In genomic region chr7:126727930-126728331, GRCh38 we compare ENCODE assay signal across 10 cellular contexts.
DNase-seq lines count a peak whose midpoint lies in the region; ATAC-seq and TF ChIP-seq lines count a peak whose summit lies in the region.
"Had no signal": no experiment of that assay in that cellular context is flagged by ENCODE, and none has a peak within 500 bp of the region (broad histone marks: within the 10 kb centered on the region; RNA-seq: fewer than 3 reads in every experiment).

No MANE protein-coding gene starts in this region.

- CTCF ChIA-PET in SK-N-SH (lab: Yijun Ruan, JAX), result interaction anchor here (1.4 kb wide), 1 partner anchor 13 kb away, joined by 4 read pairs; no protein-coding TSS in a partner anchor

- no peak for TF ChIP-seq RAD21 in SK-N-SH (IDR thresholded peaks at IDR 0.05; ENCODE audit: low read length)

- no peaks in the 10 kb centered on the region for H3K27me3 ChIP-seq in SK-N-SH (ENCODE audit: insufficient read depth)
- H3K27me3 ChIP-seq in ovary, result no peaks in the 10 kb centered on the region
- H3K27me3 ChIP-seq: vagina had no signal

- DNase-seq in Daoy (ENCODE audit: low read depth) (peak; percentile 76), SK-N-SH (no peak), glomerular visceral epithelial cell (ENCODE audit: extremely low spot score) (peak; percentile 37), ovary (no peak), GM20000 (ENCODE audit: low spot score) (no peak), HUDEP-2 (lab: John Stamatoyannopoulos, UW; ENCODE audit: unreplicated experiment in 76 of 76) (no peak)
- DNase-seq: NCI-H446 treated with DMSO at 0.1 percent for 48 hours had no signal

- H3K4me1 ChIP-seq in SK-N-SH (ENCODE audit: control insufficient read depth in 1 of 2, insufficient read depth in 2 of 2, low read depth in 1 of 2, low read length in 1 of 2), result peaks cover 0 to 7% of the 10 kb centered on the region in 2 experiments
- no peaks in the 10 kb centered on the region for H3K4me1 ChIP-seq in ovary (ENCODE audit: insufficient read depth)
- H3K4me1 ChIP-seq: vagina had no signal

- no peaks in the 10 kb centered on the region for H3K79me2 ChIP-seq in SK-N-SH (ENCODE audit: insufficient read depth)

- H2AFZ ChIP-seq in SK-N-SH (ENCODE audit: low read depth), result peak overlapping the region; percentile 63

- TF ChIP-seq EP300 in SK-N-SH (IDR thresholded peaks at IDR 0.05; ENCODE audit: borderline replicate concordance in 1 of 2, low read depth in 1 of 2, low read length in 1 of 2) (no peak; a peak in 1 of 4 replicates), ovary (IDR thresholded peaks at IDR 0.05) (no peak)

- H3K9ac ChIP-seq in SK-N-SH, result peak overlapping the region; percentile 8; the same call in 1 of the 2 replicates

- TF ChIP-seq CTCF in SK-N-SH (IDR thresholded peaks at IDR 0.05) (no peak), ovary (IDR thresholded peaks at IDR 0.05) (no peak), GM20000 (IDR thresholded peaks at IDR 0.05; ENCODE audit: extremely low read depth, missing control alignments) (no peak)

- H3K27ac ChIP-seq in SK-N-SH (ENCODE audit: low read depth in 2 of 2, low read length in 1 of 2) (peak overlapping the region in 1 of 2 experiments; percentile 62; a peak in 2 of 4 replicates), ovary (no peak overlapping the region)
- H3K27ac ChIP-seq: vagina had no signal

- intact Hi-C loops in ovary (cut with DNase I), result no loop called here

- POLR2A ChIA-PET in SK-N-SH (lab: Yijun Ruan, JAX), result no interaction called here

- no peaks in the 10 kb centered on the region for H3K9me3 ChIP-seq in SK-N-SH
- no peaks in the 10 kb centered on the region for H3K9me3 ChIP-seq in ovary
- H3K9me3 ChIP-seq: vagina had no signal

- ATAC-seq in HG03354 (IDR thresholded peaks at IDR 0.05; ENCODE audit: poor library complexity, severe bottlenecking, unreplicated experiment) (peak; percentile 74), GM18498 (IDR thresholded peaks at IDR 0.05; ENCODE audit: unreplicated experiment) (no peak)

- H3K4me3 ChIP-seq in SK-N-SH (ENCODE audit: low read depth in 2 of 2, low read length in 1 of 2), result no peak overlapping the region
- H3K4me3 ChIP-seq in ovary, result no peak overlapping the region
- H3K4me3 ChIP-seq: vagina had no signal

- no peaks in the 10 kb centered on the region for H3K9me2 ChIP-seq in SK-N-SH

- H3K36me3 ChIP-seq in SK-N-SH (replicated peaks in 1 of 2; ENCODE audit: control insufficient read depth in 1 of 2, insufficient read depth in 2 of 2, low read length in 1 of 2), result no peaks in the 10 kb centered on the region
- H3K36me3 ChIP-seq in ovary, result no peaks in the 10 kb centered on the region
- H3K36me3 ChIP-seq: vagina had no signal

- no peaks in the 10 kb centered on the region for H3F3A ChIP-seq in SK-N-SH (replicated peaks; ENCODE audit: insufficient read depth)

- no peaks in the 10 kb centered on the region for H4K20me1 ChIP-seq in SK-N-SH (ENCODE audit: insufficient read depth)

- peak overlapping the region; percentile 59; the same call in 1 of the 2 replicates for H3K4me2 ChIP-seq in SK-N-SH

- TF ChIP-seq POLR2A in ovary (IDR thresholded peaks at IDR 0.05), result no peak

- WGBS in SK-N-SH (ENCODE audit: low lambda C conversion rate), result 41% methylated on average over 5 of the region's 5 CpGs
- 68 to 80% (median 73%) methylated on average over 5 of the region's 5 CpGs for WGBS in ovary, 3 donors

TF ChIP-seq in SK-N-SH, 30 proteins besides CTCF, POLR2A, EP300 and RAD21:
- TF ChIP-seq MXI1 (IDR thresholded peaks at IDR 0.05; ENCODE audit: low read depth, low read length), result no peak
- no peak for TF ChIP-seq GABPA (IDR thresholded peaks at IDR 0.05; ENCODE audit: low read depth)
- TF ChIP-seq RXRA (IDR thresholded peaks at IDR 0.05; ENCODE audit: borderline replicate concordance, low read depth), result no peak
- TF ChIP-seq IRF3 (IDR thresholded peaks at IDR 0.05; ENCODE audit: low read depth, low read length), result no peak
- TF ChIP-seq MEF2A (IDR thresholded peaks at IDR 0.05; ENCODE audit: borderline replicate concordance, low read depth), result no peak
- TF ChIP-seq FOXM1 (IDR thresholded peaks at IDR 0.05; ENCODE audit: low read depth), result no peak
- TF ChIP-seq TCF12 (IDR thresholded peaks at IDR 0.05), result peak; percentile 26; the same call in 1 of the 2 replicates
- peak; percentile 36; the same call in 1 of the 2 replicates for TF ChIP-seq FOSL2 (IDR thresholded peaks at IDR 0.05; ENCODE audit: borderline replicate concordance, low read depth)
- TF ChIP-seq USF1 (IDR thresholded peaks at IDR 0.05; ENCODE audit: borderline replicate concordance, low read depth), result no peak
- TF ChIP-seq PBX3 (IDR thresholded peaks at IDR 0.05), result peak; percentile 91
- TF ChIP-seq SMC3 (IDR thresholded peaks at IDR 0.05; ENCODE audit: low read depth, low read length), result no peak
- TF ChIP-seq JUND (IDR thresholded peaks at IDR 0.05), result peak; percentile 21; the same call in 1 of the 2 replicates
- no peak for TF ChIP-seq NFIC (IDR thresholded peaks at IDR 0.05; ENCODE audit: borderline replicate concordance)
- 0 out of 2 replicates have a peak, but pooled peaks have one; percentile 5 for TF ChIP-seq REST (IDR thresholded peaks at IDR 0.05; ENCODE audit: low read depth, low read length)

Comparison
In these comparisons a context has a peak if more than half of its experiments do, and no peak if none do; other contexts are left out.
1. DNase-seq: peak in Daoy (single experiment) and glomerular visceral epithelial cell (single experiment); none in SK-N-SH (single experiment), ovary (0 of 5), GM20000 (single experiment) and HUDEP-2 (0 of 76).